In genomic region chr14:68735836-68736235, GRCh38 we compare ENCODE assay signal across 13 cellular contexts. TPM values are rescaled to one million over a fixed set of nuclear protein-coding genes. Genes with fewer than 3 reads are reported as not detected.
DNase-seq lines count a peak whose midpoint lies in the region; TF ChIP-seq lines count a peak whose summit lies in the region.
"Had no signal": no experiment of that assay in that cellular context is flagged by ENCODE, and none has a peak within 500 bp of the region (broad histone marks: within the 10 kb centered on the region; RNA-seq: fewer than 3 reads in every experiment).

No MANE protein-coding gene starts in this region.

- H3K36me3 ChIP-seq in breast epithelium: no peaks in the 10 kb centered on the region
- H3K36me3 ChIP-seq in fibroblast of lung (ENCODE audit: control insufficient read depth, insufficient read depth, low read length): no peaks in the 10 kb centered on the region
- H3K36me3 ChIP-seq in urinary bladder (ENCODE audit: insufficient read depth): no peaks in the 10 kb centered on the region
- H3K36me3 ChIP-seq in ovary: no peaks in the 10 kb centered on the region

- 25% methylated on average over 4 of the region's 4 CpGs for WGBS in urinary bladder
- 3 to 11% (median 5%) methylated on average over 4 of the region's 4 CpGs for WGBS in ovary, 3 donors

- no peak for TF ChIP-seq CTCF in breast epithelium (IDR thresholded peaks at IDR 0.05)
- no peak for TF ChIP-seq CTCF in MCF 10A (IDR thresholded peaks at IDR 0.05; ENCODE audit: unreplicated experiment)
- TF ChIP-seq CTCF in fibroblast of lung (conservative IDR thresholded peaks at IDR 0.05 in 1 of 2, IDR thresholded peaks at IDR 0.05 in 1 of 2; ENCODE audit: low read depth in 1 of 2, low read length in 2 of 2): no peak
- TF ChIP-seq CTCF in osteocyte (IDR thresholded peaks at IDR 0.05): no peak
- no peak for TF ChIP-seq CTCF in ovary (IDR thresholded peaks at IDR 0.05)

- H2AFZ ChIP-seq in fibroblast of lung (ENCODE audit: low read length): peak overlapping the region; percentile 33

- H3K4me3 ChIP-seq in breast epithelium (no peak overlapping the region), fibroblast of lung (replicated peaks in 1 of 4; ENCODE audit: control extremely low read depth in 1 of 4, insufficient read depth in 1 of 4, low read depth in 3 of 4, low read length in 4 of 4) (no peak overlapping the region), urinary bladder (ENCODE audit: low read depth, low read length) (no peak overlapping the region), ovary (no peak overlapping the region)

- H3K4me1 ChIP-seq in breast epithelium (no peaks in the 10 kb centered on the region), fibroblast of lung (ENCODE audit: control insufficient read depth, extremely low read depth, insufficient read depth, low read length) (peaks cover 3% of the 10 kb centered on the region), urinary bladder (ENCODE audit: insufficient read depth) (no peaks in the 10 kb centered on the region), ovary (ENCODE audit: insufficient read depth) (peaks cover 21% of the 10 kb centered on the region)

- H3K4me1 Mint-ChIP-seq in MCF 10A (ENCODE audit: insufficient read depth, unreplicated experiment): no peaks in the 10 kb centered on the region
- H3K4me1 Mint-ChIP-seq in osteocyte (ENCODE audit: unreplicated experiment): peaks cover 23% of the 10 kb centered on the region

- H4K20me1 ChIP-seq in fibroblast of lung (ENCODE audit: control insufficient read depth, extremely low read depth, insufficient read depth, low read length): no peaks in the 10 kb centered on the region

- no peak for TF ChIP-seq EP300 in ovary (IDR thresholded peaks at IDR 0.05)

- no peaks in the 10 kb centered on the region for H3K9me3 Mint-ChIP-seq in MCF 10A (ENCODE audit: unreplicated experiment)
- H3K9me3 Mint-ChIP-seq in osteocyte (ENCODE audit: unreplicated experiment): peaks cover 7% of the 10 kb centered on the region

- no peak for TF ChIP-seq POLR2A in breast epithelium (IDR thresholded peaks at IDR 0.05)
- no peak for TF ChIP-seq POLR2A in ovary (IDR thresholded peaks at IDR 0.05)

- CTCF ChIA-PET in MCF 10A (lab: Yijun Ruan, JAX): interaction anchor here (0.6 to 0.9 kb wide), 2 partner anchors 17 to 36 kb away, joined by 3 to 4 read pairs; no protein-coding TSS in a partner anchor

- H3K36me3 Mint-ChIP-seq in MCF 10A (ENCODE audit: insufficient read depth, unreplicated experiment) (no peaks in the 10 kb centered on the region), osteocyte (ENCODE audit: unreplicated experiment) (no peaks in the 10 kb centered on the region)

- H3K27me3 Mint-ChIP-seq in MCF 10A (ENCODE audit: insufficient read depth, unreplicated experiment) (no peaks in the 10 kb centered on the region), osteocyte (ENCODE audit: unreplicated experiment) (no peaks in the 10 kb centered on the region)

- DNase-seq in breast epithelium (ENCODE audit: low spot score in 2 of 2): no peak
- DNase-seq in MCF 10A (ENCODE audit: unreplicated experiment): no peak
- DNase-seq in fibroblast of lung (ENCODE audit: low read depth in 2 of 2): peak in 1 of 2 donors; percentile 23
- DNase-seq in osteocyte (ENCODE audit: extremely low spot score, unreplicated experiment): no peak
- no peak for DNase-seq in islet precursor cell
- no peak for DNase-seq in activated CD4-positive, CD25-positive, alpha-beta regulatory T cell treated with anti-CD3 and anti-CD28 coated beads, Interleukin-2, amount 50 U/mL, for 72 hours
- DNase-seq in ovary: no peak
- DNase-seq: GDM1, head of caudate nucleus, midbrain, NCI-H1694, T-helper 9 cell had no signal

- no peak overlapping the region for H3K27ac Mint-ChIP-seq in MCF 10A (ENCODE audit: low read depth, unreplicated experiment)
- peak overlapping the region; percentile 79 for H3K27ac Mint-ChIP-seq in osteocyte (ENCODE audit: unreplicated experiment)

- no peaks in the 10 kb centered on the region for H3K9me3 ChIP-seq in breast epithelium
- no peaks in the 10 kb centered on the region for H3K9me3 ChIP-seq in fibroblast of lung (ENCODE audit: control insufficient read depth, insufficient read depth, low read depth, low read length)
- no peaks in the 10 kb centered on the region for H3K9me3 ChIP-seq in ovary

- H3K27me3 ChIP-seq in breast epithelium (no peaks in the 10 kb centered on the region), fibroblast of lung (ENCODE audit: control insufficient read depth, insufficient read depth, low read length) (no peaks in the 10 kb centered on the region), ovary (no peaks in the 10 kb centered on the region)

- no peaks in the 10 kb centered on the region for H3K79me2 ChIP-seq in fibroblast of lung (ENCODE audit: control insufficient read depth, insufficient read depth, low read length)

- no peak overlapping the region for H3K9ac ChIP-seq in fibroblast of lung (ENCODE audit: insufficient read depth, low read length)

- no peak overlapping the region for H3K4me3 Mint-ChIP-seq in MCF 10A (ENCODE audit: unreplicated experiment)
- H3K4me3 Mint-ChIP-seq in osteocyte (ENCODE audit: unreplicated experiment): no peak overlapping the region

- no TSS peak for BruUV-seq in MCF 10A (replicated peaks; lab: Mats Ljungman, UMichigan)

- POLR2A ChIA-PET in MCF 10A (lab: Yijun Ruan, JAX): interaction anchor here (0.8 kb wide), 1 partner anchor 21 kb away, joined by 3 read pairs; no protein-coding TSS in a partner anchor

- H3K27ac ChIP-seq in breast epithelium: peak overlapping the region; percentile 66 to 90
- no peak overlapping the region for H3K27ac ChIP-seq in fibroblast of lung (ENCODE audit: insufficient read depth, low read length)
- H3K27ac ChIP-seq in urinary bladder (ENCODE audit: low read depth): peak overlapping the region; percentile 69
- peak overlapping the region in 1 of 2 donors; percentile 74 for H3K27ac ChIP-seq in ovary

- intact Hi-C loops in breast epithelium (cut with DNase I; ENCODE audit: low total_unique reads): no loop called here
- intact Hi-C loops in MCF 10A (cut with micrococcal nuclease): no loop called here
- intact Hi-C loops in ovary (cut with DNase I): no loop called here

- no peak overlapping the region for H3K4me2 ChIP-seq in fibroblast of lung (ENCODE audit: extremely low read depth, insufficient read depth, low read length)

RNA-seq across cellular contexts. Expression of gene ZFP36L1, which starts 57.0 kb away (rescaled TPM):
- total RNA-seq in breast epithelium (100 to 1,000 TPM; 198 to 737 (median 492) TPM), MCF 10A (2022) (376 and 426 TPM in 2 replicates), fibroblast of lung (13.9 and 22.0 TPM in 2 replicates), osteocyte (311 and 352 TPM in 2 replicates), urinary bladder (82.2 TPM), ovary (1,000 to 10,000 TPM in 2 of 7 donors, 100 to 1,000 TPM in 5; 412 to 1,074 (median 693) TPM)
- polyA plus RNA-seq in fibroblast of lung (41.7 and 58.6 TPM in 2 replicates), urinary bladder (653 TPM), ovary (100 to 1,000 TPM; 336 to 525 TPM)
- 111 and 130 TPM in 2 replicates for polyA plus RNA-seq in fibroblast of lung (2012)
- 82.5 and 113 TPM in 2 replicates for polyA minus RNA-seq in fibroblast of lung (ENCODE audit: low replicate concordance)
